9 cellular contexts compared by ENCODE assay signal in the genomic region with DNA sequence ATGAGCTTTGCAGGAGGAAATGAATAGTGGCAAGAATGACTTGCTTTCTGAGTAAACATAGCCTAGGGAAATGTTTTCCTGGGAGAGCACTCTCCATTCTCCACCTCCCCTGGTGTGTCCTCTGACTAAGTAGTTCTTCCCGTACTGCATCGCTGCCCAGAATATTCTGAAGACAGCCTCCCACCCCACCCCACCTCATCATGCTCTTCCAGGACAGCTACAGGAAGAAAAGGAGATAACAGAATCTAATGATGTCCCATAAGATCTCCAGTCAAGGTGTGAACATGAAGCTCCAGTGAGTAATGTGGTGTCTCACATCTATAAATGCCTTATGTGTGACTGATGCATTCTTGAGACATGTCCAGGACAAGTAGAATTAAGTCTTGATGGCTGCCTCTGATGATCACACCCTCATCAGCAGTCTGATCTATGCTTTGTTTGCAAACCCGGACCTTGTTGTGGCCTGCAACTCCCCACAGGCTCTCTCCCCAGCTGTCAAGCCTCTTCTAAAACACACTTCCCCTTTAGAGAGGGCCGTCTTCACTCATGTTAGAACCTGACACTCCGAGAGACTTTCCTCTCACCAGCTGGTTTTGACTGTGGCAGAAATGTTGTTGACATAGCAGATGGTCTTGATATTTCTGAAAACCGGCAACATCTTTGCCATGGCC.
DNase-seq lines count a peak whose midpoint lies in the region; ATAC-seq and TF ChIP-seq lines count a peak whose summit lies in the region.
"Had no signal": no experiment of that assay in that cellular context is flagged by ENCODE, and none has a peak within 500 bp of the region (broad histone marks: within the 10 kb centered on the region; RNA-seq: fewer than 3 reads in every experiment).

No MANE protein-coding gene starts in this region.

- peak; percentile 38 for DNase-seq in DND-41
- peak; percentile 93 for DNase-seq in SK-MEL-5 (ENCODE audit: low read depth, low spot score)
- DNase-seq in kidney epithelial cell (ENCODE audit: low read depth), result peak; percentile 78
- DNase-seq in gastrocnemius medialis, result no peak
- DNase-seq in uterus, result no peak
- no peak for DNase-seq in activated naive CD4-positive, alpha-beta T cell treated with Interleukin-2 at 50 U/mL for 16 hours
- no peak for DNase-seq in activated gamma-delta T cell (lab: John Stamatoyannopoulos, UW)

- peak overlapping the region; percentile 50; the same call in 1 of the 2 replicates for H2AFZ ChIP-seq in DND-41 (ENCODE audit: low read depth, low read length)

- no peak for TF ChIP-seq POLR2A in gastrocnemius medialis (IDR thresholded peaks at IDR 0.05)
- no peak for TF ChIP-seq POLR2A in uterus (IDR thresholded peaks at IDR 0.05)

- intact Hi-C loops in gastrocnemius medialis (cut with DNase I; ENCODE audit: low total_unique reads) (no loop called here), uterus (cut with DNase I; ENCODE audit: low total_unique reads) (no loop called here)

- H3K9me3 ChIP-seq in DND-41 (ENCODE audit: insufficient read depth, low read length, severe bottlenecking) (peaks cover 13% of the 10 kb centered on the region), gastrocnemius medialis (no peaks in the 10 kb centered on the region), uterus (no peaks in the 10 kb centered on the region)

- TF ChIP-seq CTCF in DND-41 (IDR thresholded peaks at IDR 0.05; ENCODE audit: borderline replicate concordance, extremely low read depth, low read length, poor library complexity, severe bottlenecking) (no peak), kidney epithelial cell (IDR thresholded peaks at IDR 0.05; ENCODE audit: insufficient read depth, low read length, poor library complexity, severe bottlenecking) (no peak), gastrocnemius medialis (IDR thresholded peaks at IDR 0.05 in 4 of 5, conservative IDR thresholded peaks at IDR 0.05 in 1 of 5) (no peak), uterus (IDR thresholded peaks at IDR 0.05) (no peak)

- no peak overlapping the region for H3K9ac ChIP-seq in DND-41 (ENCODE audit: low read depth, low read length)

- no peak overlapping the region for H3K4me3 ChIP-seq in DND-41 (ENCODE audit: low read depth in 1 of 2, low read length in 2 of 2)
- no peak overlapping the region for H3K4me3 ChIP-seq in kidney epithelial cell (ENCODE audit: low read depth, low read length)
- no peak overlapping the region for H3K4me3 ChIP-seq in gastrocnemius medialis
- no peak overlapping the region for H3K4me3 ChIP-seq in uterus
- H3K4me3 ChIP-seq: K562 had no signal

- H3K4me2 ChIP-seq in DND-41 (ENCODE audit: insufficient read depth, low read length), result peak overlapping the region; percentile 27; the same call in 1 of the 2 replicates

- in situ Hi-C loops in SK-MEL-5 (cut with HindIII; ENCODE audit: low pct_unique_long_range_greater_than_20kb, low sequenced_read_pairs) (no loop called here), gastrocnemius medialis (cut with MboI; ENCODE audit: low sequenced_read_pairs in 4 of 4) (no loop called here)

- H3K27ac ChIP-seq in DND-41 (ENCODE audit: low read length) (peak overlapping the region; percentile 68), gastrocnemius medialis (no peak overlapping the region), uterus (no peak overlapping the region)

- H3K79me2 ChIP-seq in DND-41 (ENCODE audit: insufficient read depth, low read length), result no peaks in the 10 kb centered on the region

- no peaks in the 10 kb centered on the region for H3K27me3 ChIP-seq in DND-41 (ENCODE audit: insufficient read depth, low read length, poor library complexity)
- no peaks in the 10 kb centered on the region for H3K27me3 ChIP-seq in kidney epithelial cell (ENCODE audit: control insufficient read depth, insufficient read depth, low read length)
- H3K27me3 ChIP-seq in gastrocnemius medialis, result no peaks in the 10 kb centered on the region
- no peaks in the 10 kb centered on the region for H3K27me3 ChIP-seq in uterus

- no peaks in the 10 kb centered on the region for H4K20me1 ChIP-seq in DND-41 (ENCODE audit: insufficient read depth, low read length)

- no peaks in the 10 kb centered on the region for H3K36me3 ChIP-seq in DND-41 (ENCODE audit: insufficient read depth, low read length)
- H3K36me3 ChIP-seq in kidney epithelial cell (ENCODE audit: control insufficient read depth, insufficient read depth, low read length), result no peaks in the 10 kb centered on the region
- no peaks in the 10 kb centered on the region for H3K36me3 ChIP-seq in gastrocnemius medialis
- no peaks in the 10 kb centered on the region for H3K36me3 ChIP-seq in uterus

- H3K4me1 ChIP-seq in DND-41 (ENCODE audit: insufficient read depth, low read length), result peaks cover 28% of the 10 kb centered on the region
- no peaks in the 10 kb centered on the region for H3K4me1 ChIP-seq in gastrocnemius medialis
- no peaks in the 10 kb centered on the region for H3K4me1 ChIP-seq in uterus

- peak; percentile 88 for ATAC-seq in DND-41 (ENCODE audit: insufficient read depth, low read depth)
- peak; percentile 55 for ATAC-seq in HG03469 (IDR thresholded peaks at IDR 0.05; ENCODE audit: unreplicated experiment)
- ATAC-seq in gastrocnemius medialis, result no peak
- ATAC-seq: K562 had no signal

Comparison
In these comparisons a context has a peak if more than half of its experiments do, and no peak if none do; other contexts are left out.
1. ATAC-seq: peak in DND-41 (single experiment) and HG03469 (single experiment); none in gastrocnemius medialis (0 of 2).
2. DNase-seq: peak in DND-41 (single experiment), SK-MEL-5 (single experiment) and kidney epithelial cell (single experiment); none in gastrocnemius medialis (0 of 2), uterus (0 of 2), activated naive CD4-positive, alpha-beta T cell treated with Interleukin-2 at 50 U/mL for 16 hours (single experiment) and activated gamma-delta T cell (single experiment).